1 cellular context compared by ENCODE assay signal in genomic region chr4:2859514-2859913, GRCh38.
TF ChIP-seq lines count a peak whose summit lies in the region.

No MANE protein-coding gene starts in this region.

TF ChIP-seq in HepG2, 621 proteins besides CTCF, POLR2A, EP300 and RAD21 (continued from another document):
- TF ChIP-seq THAP7 (CRISPR knock-in tag; IDR thresholded peaks at IDR 0.05) (no peak), KDM4B (CRISPR knock-in tag; IDR thresholded peaks at IDR 0.05) (no peak)
